24 cellular contexts compared by ENCODE assay signal in the genomic region with DNA sequence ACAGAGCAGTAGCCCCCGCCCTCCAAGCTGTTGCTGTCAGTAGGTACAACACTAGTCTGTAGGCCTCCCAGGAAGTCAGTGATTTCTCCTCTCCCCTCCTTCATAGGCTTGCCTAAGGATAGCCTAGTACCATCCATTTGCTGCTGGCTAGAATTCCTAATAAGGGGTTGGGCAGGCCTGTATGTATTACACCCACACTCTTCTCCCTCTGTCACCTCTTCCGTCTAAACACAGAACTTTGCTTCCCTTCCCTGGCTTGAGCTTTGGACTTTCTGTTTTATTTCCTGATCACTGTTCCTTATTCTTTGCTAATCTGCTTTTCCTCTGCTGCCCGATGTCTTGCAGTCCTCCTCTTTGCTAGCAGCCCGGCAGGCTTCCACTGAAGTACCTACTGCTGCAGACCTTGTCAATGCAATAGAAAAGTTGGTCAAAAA.
DNase-seq lines count a peak whose midpoint lies in the region; ATAC-seq, FAIRE-seq and TF ChIP-seq lines count a peak whose summit lies in the region.
"Had no signal": no experiment of that assay in that cellular context is flagged by ENCODE, and none has a peak within 500 bp of the region (broad histone marks: within the 10 kb centered on the region; RNA-seq: fewer than 3 reads in every experiment).

No MANE protein-coding gene starts in this region.

- no peak overlapping the region for H2BK120ac ChIP-seq in H1 (replicated peaks; ENCODE audit: low read depth, low read length)

- POLR2A ChIA-PET in activated naive CD8-positive, alpha-beta T cell treated with anti-CD3 and anti-CD28 coated beads, Interleukin-2, amount 10 ng/mL, durations not matched to agents 7 days and 5 days (lab: Charles Lee), result interaction anchor here (0.8 to 1.2 kb wide), 3 partner anchors 9 to 71 kb away, joined by 3 to 5 read pairs (median 4); no protein-coding TSS in a partner anchor
- POLR2A ChIA-PET in H1 (lab: Charles Lee; ENCODE audit: partially characterized antibody) (interaction anchor here (1.3 kb wide), 1 partner anchor 31 kb away, joined by 3 read pairs; no protein-coding TSS in a partner anchor), SK-N-SH (lab: Yijun Ruan, JAX) (no interaction called here)

- H3K4me2 ChIP-seq in H1 (ENCODE audit: insufficient read depth in 1 of 2, low read depth in 2 of 2, low read length in 2 of 2), result no peak overlapping the region
- no peak overlapping the region for H3K4me2 ChIP-seq in SK-N-SH
- H3K4me2 ChIP-seq: BLaER1 had no signal

- H2BK5ac ChIP-seq in H1 (ENCODE audit: low read depth, low read length), result peak overlapping the region; percentile 54; the same call in 1 of the 2 replicates

- no peak for FAIRE-seq in H1 (lab: Jason Lieb, UNC)
- FAIRE-seq in urothelium cell line (lab: Jason Lieb, UNC), result no peak
- FAIRE-seq: colon, D721Med, H54, keratinocyte had no signal

- no peak overlapping the region for H3K14ac ChIP-seq in H1 (ENCODE audit: insufficient read length)

- no peak overlapping the region for H4K8ac ChIP-seq in H1 (ENCODE audit: extremely low read depth, insufficient read depth, low read length)

- WGBS in H1 (ENCODE audit: extremely low coverage in 1 of 2, insufficient coverage in 1 of 2, insufficient read length in 1 of 2, insufficient replicate concordance in 2 of 2, low coverage in 1 of 2, low lambda C conversion rate in 2 of 2, missing lambda C conversion rate in 1 of 2), 2 experiments, result 80% methylated on average over 4 of the region's 4 CpGs; no CpG with 5 or more reads in 1 of the 2 experiments
- WGBS in upper lobe of left lung, 2 donors, result 65 to 79% methylated on average over 4 of the region's 4 CpGs
- 88% methylated on average over 4 of the region's 4 CpGs for WGBS in SK-N-SH (ENCODE audit: low lambda C conversion rate)

- H3K36me3 Mint-ChIP-seq in activated naive CD8-positive, alpha-beta T cell treated with anti-CD3 and anti-CD28 coated beads, Interleukin-2, amount 10 ng/mL, durations not matched to agents 7 days and 5 days, result peaks cover 18% of the 10 kb centered on the region
- H3K36me3 Mint-ChIP-seq in activated naive CD8-positive, alpha-beta T cell treated with anti-CD3 and anti-CD28 coated beads for 36 hours, result peaks cover 21% of the 10 kb centered on the region

- H3K4ac ChIP-seq in H1 (replicated peaks; ENCODE audit: insufficient read length, low read depth, low read length), result no peak overlapping the region

- H3K23ac ChIP-seq in H1 (ENCODE audit: insufficient read length), result no peak overlapping the region

- TF ChIP-seq RAD21 in H1 (IDR thresholded peaks at IDR 0.05 in 1 of 2, conservative IDR thresholded peaks at IDR 0.05 in 1 of 2; ENCODE audit: low read depth in 2 of 2, low read length in 2 of 2), result no peak
- TF ChIP-seq RAD21 in SK-N-SH (IDR thresholded peaks at IDR 0.05; ENCODE audit: low read length), result no peak

- H3K9me3 Mint-ChIP-seq in activated naive CD8-positive, alpha-beta T cell treated with anti-CD3 and anti-CD28 coated beads, Interleukin-2, amount 10 ng/mL, durations not matched to agents 7 days and 5 days, result no peaks in the 10 kb centered on the region
- peaks cover 3% of the 10 kb centered on the region for H3K9me3 Mint-ChIP-seq in activated naive CD8-positive, alpha-beta T cell treated with anti-CD3 and anti-CD28 coated beads for 36 hours

- TF ChIP-seq POLR2A in H1 (IDR thresholded peaks at IDR 0.05; ENCODE audit: control extremely low read depth in 1 of 2, low read depth in 2 of 2, low read length in 2 of 2), result no peak
- no peak for TF ChIP-seq POLR2A in upper lobe of left lung (IDR thresholded peaks at IDR 0.05)

- H3K9ac ChIP-seq in H1 (replicated peaks in 1 of 4; ENCODE audit: extremely low read depth in 1 of 4, low read depth in 3 of 4, low read length in 3 of 4) (no peak overlapping the region), SK-N-SH (no peak overlapping the region)
- H3K9ac ChIP-seq: BLaER1 had no signal

- H2AK5ac ChIP-seq in H1 (ENCODE audit: low read depth, low read length), result no peak overlapping the region

- H4K91ac ChIP-seq in H1 (replicated peaks; ENCODE audit: insufficient read length, low read length), result no peak overlapping the region

- no peaks in the 10 kb centered on the region for H3F3A ChIP-seq in SK-N-SH (replicated peaks; ENCODE audit: insufficient read depth)

- peak overlapping the region; percentile 22; the same call in 1 of the 2 replicates for H2BK12ac ChIP-seq in H1 (ENCODE audit: low read depth, low read length)

- H3K4me1 Mint-ChIP-seq in activated naive CD8-positive, alpha-beta T cell treated with anti-CD3 and anti-CD28 coated beads, Interleukin-2, amount 10 ng/mL, durations not matched to agents 7 days and 5 days, result peaks cover 62% of the 10 kb centered on the region
- peaks cover 45% of the 10 kb centered on the region for H3K4me1 Mint-ChIP-seq in activated naive CD8-positive, alpha-beta T cell treated with anti-CD3 and anti-CD28 coated beads for 36 hours

- H2BK15ac ChIP-seq in H1 (ENCODE audit: low read length), result no peak overlapping the region

- H3K56ac ChIP-seq in H1 (replicated peaks; ENCODE audit: insufficient read length, low read depth, low read length), result no peak overlapping the region

- H3K9me2 ChIP-seq in SK-N-SH, result no peaks in the 10 kb centered on the region

- H3K4me3 ChIP-seq in H1 (ENCODE audit: extremely low read depth in 1 of 4, insufficient read depth in 2 of 4, low read depth in 3 of 4, low read length in 4 of 4) (no peak overlapping the region), upper lobe of left lung (no peak overlapping the region), SK-N-SH (ENCODE audit: low read depth in 2 of 2, low read length in 1 of 2) (no peak overlapping the region)
- H3K4me3 ChIP-seq: BLaER1 had no signal

- H3K27me3 ChIP-seq in H1 (replicated peaks in 1 of 4; ENCODE audit: control insufficient read depth in 3 of 4, extremely low read depth in 1 of 4, insufficient read depth in 3 of 4, low read length in 3 of 4) (no peaks in the 10 kb centered on the region), upper lobe of left lung (no peaks in the 10 kb centered on the region), SK-N-SH (ENCODE audit: insufficient read depth) (no peaks in the 10 kb centered on the region)
- H3K27me3 ChIP-seq: BLaER1 had no signal

- H3K9me3 ChIP-seq in H1 (ENCODE audit: insufficient read depth in 2 of 2, low read depth in 1 of 2, low read length in 1 of 2) (no peaks in the 10 kb centered on the region; a peak in 2 of 4 replicates), upper lobe of left lung (no peaks in the 10 kb centered on the region), SK-N-SH (no peaks in the 10 kb centered on the region)

- no peak for ATAC-seq in activated naive CD8-positive, alpha-beta T cell treated with anti-CD3 and anti-CD28 coated beads, Interleukin-2, amount 10 ng/mL, durations not matched to agents 7 days and 5 days (ENCODE audit: low read depth)
- ATAC-seq in upper lobe of left lung (ENCODE audit: low FRiP score in 2 of 2), result peak; percentile 37 to 38

- peak overlapping the region; percentile 76; the same call in 1 of the 2 replicates for H2BK20ac ChIP-seq in H1 (ENCODE audit: low read length)

- no peak for DNase-seq in activated naive CD8-positive, alpha-beta T cell treated with anti-CD3 and anti-CD28 coated beads, Interleukin-2, amount 10 ng/mL, durations not matched to agents 7 days and 5 days
- DNase-seq in activated naive CD8-positive, alpha-beta T cell treated with anti-CD3 and anti-CD28 coated beads for 36 hours, result no peak
- DNase-seq in H1 (ENCODE audit: low read depth in 1 of 2, low spot score in 2 of 2) (no peak), myocyte (ENCODE audit: low read depth) (peak; percentile 29), upper lobe of left lung (no peak), SK-N-SH (no peak), urothelium cell line (ENCODE audit: low spot score) (no peak)
- no peak for DNase-seq in NK-92 treated with Interleukin-12 subunit alpha and Interleukin-12 subunit beta, amount 100 ng/mL, for 24 hours (lab: John Stamatoyannopoulos, UW)
- DNase-seq: activated CD4-positive, CD25-positive, alpha-beta regulatory T cell; activated naive CD4-positive, alpha-beta T cell treated with anti-CD3 and anti-CD28 coated beads, Interleukin-2, amount 50 U/mL, for 16 hours; activated T-cell treated with anti-CD3 and anti-CD28 coated beads, Interleukin-2, amount 50 U/mL, for 48 hours; GF-D8; hippocampal formation; NCI-H1417 treated with DMSO at 0.1 percent for 48 hours; NCI-H524 treated with DMSO at 0.1 percent for 48 hours; right cardiac atrium; SHP77 treated with DMSO at 0.1 percent for 48 hours; stimulated activated naive CD4-positive, alpha-beta T cell; trophoblast cell had no signal

- H3K18ac ChIP-seq in H1 (ENCODE audit: extremely low read depth, low read length), result no peak overlapping the region

- H3K27ac ChIP-seq in H1 (ENCODE audit: low read depth, low read length) (no peak overlapping the region), upper lobe of left lung (no peak overlapping the region), SK-N-SH (ENCODE audit: low read depth in 2 of 2, low read length in 1 of 2) (no peak overlapping the region)
- H3K27ac ChIP-seq: BLaER1 had no signal

- H3K36me3 ChIP-seq in H1 (ENCODE audit: control insufficient read depth in 2 of 4, insufficient read depth in 4 of 4, low read length in 3 of 4) (no peaks in the 10 kb centered on the region), upper lobe of left lung (peaks cover 0 to 11% (median 0%) of the 10 kb centered on the region in 4 donors), SK-N-SH (replicated peaks in 1 of 2; ENCODE audit: control insufficient read depth in 1 of 2, insufficient read depth in 2 of 2, low read length in 1 of 2) (peaks cover 6 to 8% of the 10 kb centered on the region in 2 experiments)

- H2AFZ ChIP-seq in H1 (ENCODE audit: low read length) (no peak overlapping the region), SK-N-SH (ENCODE audit: low read depth) (no peak overlapping the region)

- no peaks in the 10 kb centered on the region for H4K20me1 ChIP-seq in H1 (replicated peaks in 1 of 2; ENCODE audit: control insufficient read depth in 1 of 2, insufficient read depth in 2 of 2, low read length in 2 of 2)
- H4K20me1 ChIP-seq in SK-N-SH (ENCODE audit: insufficient read depth), result no peaks in the 10 kb centered on the region
- H4K20me1 ChIP-seq: BLaER1 had no signal

- H3K79me2 ChIP-seq in H1 (ENCODE audit: control insufficient read depth in 1 of 2, insufficient read depth in 2 of 2, low read length in 2 of 2), result no peaks in the 10 kb centered on the region
- H3K79me2 ChIP-seq in SK-N-SH (ENCODE audit: insufficient read depth), result no peaks in the 10 kb centered on the region

- TF ChIP-seq EP300 in H1 (IDR thresholded peaks at IDR 0.05; ENCODE audit: borderline replicate concordance in 1 of 2, low read depth in 2 of 2, low read length in 2 of 2) (no peak), upper lobe of left lung (IDR thresholded peaks at IDR 0.05) (no peak), SK-N-SH (IDR thresholded peaks at IDR 0.05; ENCODE audit: borderline replicate concordance in 1 of 2, low read depth in 1 of 2, low read length in 1 of 2) (no peak)

- CTCF ChIA-PET in H1 (lab: Charles Lee; ENCODE audit: partially characterized antibody), result interaction anchor here (0.9 to 3.4 kb wide), 19 partner anchors 9 to 346 kb away, joined by 3 to 21 read pairs (median 5); no protein-coding TSS in a partner anchor
- CTCF ChIA-PET in SK-N-SH (lab: Yijun Ruan, JAX), result interaction anchor here (1.0 kb wide), 1 partner anchor 31 kb away, joined by 3 read pairs; no protein-coding TSS in a partner anchor

- peak overlapping the region; percentile 2 for H3K4me3 Mint-ChIP-seq in activated naive CD8-positive, alpha-beta T cell treated with anti-CD3 and anti-CD28 coated beads, Interleukin-2, amount 10 ng/mL, durations not matched to agents 7 days and 5 days
- no peak overlapping the region for H3K4me3 Mint-ChIP-seq in activated naive CD8-positive, alpha-beta T cell treated with anti-CD3 and anti-CD28 coated beads for 36 hours

- no peak overlapping the region for H4K5ac ChIP-seq in H1 (ENCODE audit: insufficient read length, low read depth, low read length)

- peak overlapping the region; percentile 9 for H3K27ac Mint-ChIP-seq in activated naive CD8-positive, alpha-beta T cell treated with anti-CD3 and anti-CD28 coated beads, Interleukin-2, amount 10 ng/mL, durations not matched to agents 7 days and 5 days
- H3K27ac Mint-ChIP-seq in activated naive CD8-positive, alpha-beta T cell treated with anti-CD3 and anti-CD28 coated beads for 36 hours, result no peak overlapping the region

- H3K23me2 ChIP-seq in H1 (ENCODE audit: low read depth, low read length), result no peaks in the 10 kb centered on the region

- peaks cover 4% of the 10 kb centered on the region for H3K27me3 Mint-ChIP-seq in activated naive CD8-positive, alpha-beta T cell treated with anti-CD3 and anti-CD28 coated beads, Interleukin-2, amount 10 ng/mL, durations not matched to agents 7 days and 5 days
- H3K27me3 Mint-ChIP-seq in activated naive CD8-positive, alpha-beta T cell treated with anti-CD3 and anti-CD28 coated beads for 36 hours, result peaks cover 4% of the 10 kb centered on the region

- TF ChIP-seq CTCF in H1 (IDR thresholded peaks at IDR 0.05; ENCODE audit: control extremely low read depth in 1 of 3, insufficient read depth in 1 of 3, low read depth in 1 of 3, low read length in 3 of 3), result no peak
- no peak for TF ChIP-seq CTCF in upper lobe of left lung (IDR thresholded peaks at IDR 0.05)
- TF ChIP-seq CTCF in SK-N-SH (IDR thresholded peaks at IDR 0.05), result no peak

- H3K4me1 ChIP-seq in H1 (replicated peaks in 1 of 4; ENCODE audit: control insufficient read depth in 3 of 4, insufficient read depth in 4 of 4, low read length in 3 of 4) (peaks cover 4 to 23% (median 13%) of the 10 kb centered on the region in 4 experiments), upper lobe of left lung (no peaks in the 10 kb centered on the region), SK-N-SH (ENCODE audit: control insufficient read depth in 1 of 2, insufficient read depth in 2 of 2, low read depth in 1 of 2, low read length in 1 of 2) (no peaks in the 10 kb centered on the region; a peak in 1 of 4 replicates)

- H3K79me1 ChIP-seq in H1 (ENCODE audit: low read depth, low read length), result no peaks in the 10 kb centered on the region
